Comparison of ENCODE assay signal across 1 cellular context in genomic region chr11:3837793-3838192, GRCh38.
TF ChIP-seq lines count a peak whose summit lies in the region.

No MANE protein-coding gene starts in this region.

TF ChIP-seq in WTC11, 78 proteins besides CTCF, POLR2A, EP300 and RAD21 (continued from another document):
- TF ChIP-seq STAT6 (CRISPR knock-in tag; conservative IDR thresholded peaks at IDR 0.05; ENCODE audit: low read depth) = no peak
- TF ChIP-seq SMAD3 (CRISPR knock-in tag; IDR thresholded peaks at IDR 0.05; ENCODE audit: borderline replicate concordance) = no peak
- TF ChIP-seq HMGXB4 (CRISPR knock-in tag; IDR thresholded peaks at IDR 0.05) = no peak
- no peak for TF ChIP-seq TEAD1 (CRISPR knock-in tag; IDR thresholded peaks at IDR 0.05)
- TF ChIP-seq IRF1 (CRISPR knock-in tag; IDR thresholded peaks at IDR 0.05) = no peak
- TF ChIP-seq ZNF423 (CRISPR knock-in tag; IDR thresholded peaks at IDR 0.05) = no peak
- no peak for TF ChIP-seq NFE2L1 (CRISPR knock-in tag; IDR thresholded peaks at IDR 0.05)
- TF ChIP-seq ZNF121 (CRISPR knock-in tag; IDR thresholded peaks at IDR 0.05) = no peak
- TF ChIP-seq AFF4 (CRISPR knock-in tag; IDR thresholded peaks at IDR 0.05; ENCODE audit: borderline replicate concordance) = no peak
